ENCODE assay signal across 1 cellular context in the genomic region with DNA sequence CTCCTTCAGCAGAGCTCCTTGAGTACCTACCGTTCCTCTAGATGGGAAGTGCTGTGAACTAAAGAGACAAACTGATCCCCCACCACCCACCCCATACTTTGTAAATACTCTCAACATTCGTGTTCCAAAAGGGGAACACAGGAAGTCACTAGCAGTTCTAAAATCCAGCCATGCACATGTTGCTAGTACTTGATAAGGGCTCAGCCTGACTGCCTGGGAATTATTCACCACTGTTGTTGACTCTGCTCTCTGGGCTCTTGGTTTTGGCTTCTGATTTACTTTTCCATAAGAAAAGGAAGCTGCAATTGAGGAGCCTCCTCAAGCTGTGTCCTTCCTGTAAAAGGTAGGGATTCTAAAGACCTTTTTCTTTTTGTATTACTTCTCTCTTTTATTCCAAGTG.
TF ChIP-seq lines count a peak whose summit lies in the region.

No MANE protein-coding gene starts in this region.

TF ChIP-seq in K562, 482 proteins besides CTCF, POLR2A, EP300 and RAD21 (continued from another document and continues in another):
- TF ChIP-seq, protein P1, sequence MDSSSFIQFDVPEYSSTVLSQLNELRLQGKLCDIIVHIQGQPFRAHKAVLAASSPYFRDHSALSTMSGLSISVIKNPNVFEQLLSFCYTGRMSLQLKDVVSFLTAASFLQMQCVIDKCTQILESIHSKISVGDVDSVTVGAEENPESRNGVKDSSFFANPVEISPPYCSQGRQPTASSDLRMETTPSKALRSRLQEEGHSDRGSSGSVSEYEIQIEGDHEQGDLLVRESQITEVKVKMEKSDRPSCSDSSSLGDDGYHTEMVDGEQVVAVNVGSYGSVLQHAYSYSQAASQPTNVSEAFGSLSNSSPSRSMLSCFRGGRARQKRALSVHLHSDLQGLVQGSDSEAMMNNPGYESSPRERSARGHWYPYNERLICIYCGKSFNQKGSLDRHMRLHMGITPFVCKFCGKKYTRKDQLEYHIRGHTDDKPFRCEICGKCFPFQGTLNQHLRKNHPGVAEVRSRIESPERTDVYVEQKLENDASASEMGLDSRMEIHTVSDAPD (CRISPR knock-in tag; IDR thresholded peaks at IDR 0.05), result no peak
- no peak for TF ChIP-seq CCAR2 (IDR thresholded peaks at IDR 0.05; ENCODE audit: low read depth, low read length)
- no peak for TF ChIP-seq GATAD2B (IDR thresholded peaks at IDR 0.05; ENCODE audit: borderline replicate concordance)
- TF ChIP-seq NELFE (IDR thresholded peaks at IDR 0.05; ENCODE audit: insufficient read depth, insufficient read length), result no peak
- TF ChIP-seq, protein P2, sequence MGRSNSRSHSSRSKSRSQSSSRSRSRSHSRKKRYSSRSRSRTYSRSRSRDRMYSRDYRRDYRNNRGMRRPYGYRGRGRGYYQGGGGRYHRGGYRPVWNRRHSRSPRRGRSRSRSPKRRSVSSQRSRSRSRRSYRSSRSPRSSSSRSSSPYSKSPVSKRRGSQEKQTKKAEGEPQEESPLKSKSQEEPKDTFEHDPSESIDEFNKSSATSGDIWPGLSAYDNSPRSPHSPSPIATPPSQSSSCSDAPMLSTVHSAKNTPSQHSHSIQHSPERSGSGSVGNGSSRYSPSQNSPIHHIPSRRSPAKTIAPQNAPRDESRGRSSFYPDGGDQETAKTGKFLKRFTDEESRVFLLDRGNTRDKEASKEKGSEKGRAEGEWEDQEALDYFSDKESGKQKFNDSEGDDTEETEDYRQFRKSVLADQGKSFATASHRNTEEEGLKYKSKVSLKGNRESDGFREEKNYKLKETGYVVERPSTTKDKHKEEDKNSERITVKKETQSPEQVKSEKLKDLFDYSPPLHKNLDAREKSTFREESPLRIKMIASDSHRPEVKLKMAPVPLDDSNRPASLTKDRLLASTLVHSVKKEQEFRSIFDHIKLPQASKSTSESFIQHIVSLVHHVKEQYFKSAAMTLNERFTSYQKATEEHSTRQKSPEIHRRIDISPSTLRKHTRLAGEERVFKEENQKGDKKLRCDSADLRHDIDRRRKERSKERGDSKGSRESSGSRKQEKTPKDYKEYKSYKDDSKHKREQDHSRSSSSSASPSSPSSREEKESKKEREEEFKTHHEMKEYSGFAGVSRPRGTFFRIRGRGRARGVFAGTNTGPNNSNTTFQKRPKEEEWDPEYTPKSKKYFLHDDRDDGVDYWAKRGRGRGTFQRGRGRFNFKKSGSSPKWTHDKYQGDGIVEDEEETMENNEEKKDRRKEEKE (IDR thresholded peaks at IDR 0.05; ENCODE audit: borderline replicate concordance in 1 of 2, control insufficient read depth in 1 of 2, low read depth in 2 of 2, low read length in 1 of 2), result no peak
- TF ChIP-seq POLR2AphosphoS2 (IDR thresholded peaks at IDR 0.05; ENCODE audit: low read length), result no peak
- TF ChIP-seq BHLHE40 (IDR thresholded peaks at IDR 0.05; ENCODE audit: low read length), result peak; percentile 49; the same call in 1 of the 2 replicates
- TF ChIP-seq OTX1 (CRISPR knock-in tag; IDR thresholded peaks at IDR 0.05), result no peak
- no peak for TF ChIP-seq ZNF785 (CRISPR knock-in tag; IDR thresholded peaks at IDR 0.05)
- TF ChIP-seq, protein P3, sequence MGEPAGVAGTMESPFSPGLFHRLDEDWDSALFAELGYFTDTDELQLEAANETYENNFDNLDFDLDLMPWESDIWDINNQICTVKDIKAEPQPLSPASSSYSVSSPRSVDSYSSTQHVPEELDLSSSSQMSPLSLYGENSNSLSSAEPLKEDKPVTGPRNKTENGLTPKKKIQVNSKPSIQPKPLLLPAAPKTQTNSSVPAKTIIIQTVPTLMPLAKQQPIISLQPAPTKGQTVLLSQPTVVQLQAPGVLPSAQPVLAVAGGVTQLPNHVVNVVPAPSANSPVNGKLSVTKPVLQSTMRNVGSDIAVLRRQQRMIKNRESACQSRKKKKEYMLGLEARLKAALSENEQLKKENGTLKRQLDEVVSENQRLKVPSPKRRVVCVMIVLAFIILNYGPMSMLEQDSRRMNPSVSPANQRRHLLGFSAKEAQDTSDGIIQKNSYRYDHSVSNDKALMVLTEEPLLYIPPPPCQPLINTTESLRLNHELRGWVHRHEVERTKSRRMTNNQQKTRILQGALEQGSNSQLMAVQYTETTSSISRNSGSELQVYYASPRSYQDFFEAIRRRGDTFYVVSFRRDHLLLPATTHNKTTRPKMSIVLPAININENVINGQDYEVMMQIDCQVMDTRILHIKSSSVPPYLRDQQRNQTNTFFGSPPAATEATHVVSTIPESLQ (CRISPR knock-in tag; IDR thresholded peaks at IDR 0.05), result no peak
- TF ChIP-seq YBX1 (IDR thresholded peaks at IDR 0.05), result no peak
- TF ChIP-seq, protein P4, sequence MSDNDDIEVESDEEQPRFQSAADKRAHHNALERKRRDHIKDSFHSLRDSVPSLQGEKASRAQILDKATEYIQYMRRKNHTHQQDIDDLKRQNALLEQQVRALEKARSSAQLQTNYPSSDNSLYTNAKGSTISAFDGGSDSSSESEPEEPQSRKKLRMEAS (CRISPR knock-in tag; IDR thresholded peaks at IDR 0.05), result peak; percentile 15; the same call in 1 of the 2 replicates
- 0 out of 2 replicates have a peak, but pooled peaks have one; percentile 29 for TF ChIP-seq NCOR1 (IDR thresholded peaks at IDR 0.05)
- TF ChIP-seq SRF (CRISPR knock-in tag; IDR thresholded peaks at IDR 0.05), result no peak
- TF ChIP-seq ZNF12 (CRISPR knock-in tag; IDR thresholded peaks at IDR 0.05), result no peak
- TF ChIP-seq, protein P5, sequence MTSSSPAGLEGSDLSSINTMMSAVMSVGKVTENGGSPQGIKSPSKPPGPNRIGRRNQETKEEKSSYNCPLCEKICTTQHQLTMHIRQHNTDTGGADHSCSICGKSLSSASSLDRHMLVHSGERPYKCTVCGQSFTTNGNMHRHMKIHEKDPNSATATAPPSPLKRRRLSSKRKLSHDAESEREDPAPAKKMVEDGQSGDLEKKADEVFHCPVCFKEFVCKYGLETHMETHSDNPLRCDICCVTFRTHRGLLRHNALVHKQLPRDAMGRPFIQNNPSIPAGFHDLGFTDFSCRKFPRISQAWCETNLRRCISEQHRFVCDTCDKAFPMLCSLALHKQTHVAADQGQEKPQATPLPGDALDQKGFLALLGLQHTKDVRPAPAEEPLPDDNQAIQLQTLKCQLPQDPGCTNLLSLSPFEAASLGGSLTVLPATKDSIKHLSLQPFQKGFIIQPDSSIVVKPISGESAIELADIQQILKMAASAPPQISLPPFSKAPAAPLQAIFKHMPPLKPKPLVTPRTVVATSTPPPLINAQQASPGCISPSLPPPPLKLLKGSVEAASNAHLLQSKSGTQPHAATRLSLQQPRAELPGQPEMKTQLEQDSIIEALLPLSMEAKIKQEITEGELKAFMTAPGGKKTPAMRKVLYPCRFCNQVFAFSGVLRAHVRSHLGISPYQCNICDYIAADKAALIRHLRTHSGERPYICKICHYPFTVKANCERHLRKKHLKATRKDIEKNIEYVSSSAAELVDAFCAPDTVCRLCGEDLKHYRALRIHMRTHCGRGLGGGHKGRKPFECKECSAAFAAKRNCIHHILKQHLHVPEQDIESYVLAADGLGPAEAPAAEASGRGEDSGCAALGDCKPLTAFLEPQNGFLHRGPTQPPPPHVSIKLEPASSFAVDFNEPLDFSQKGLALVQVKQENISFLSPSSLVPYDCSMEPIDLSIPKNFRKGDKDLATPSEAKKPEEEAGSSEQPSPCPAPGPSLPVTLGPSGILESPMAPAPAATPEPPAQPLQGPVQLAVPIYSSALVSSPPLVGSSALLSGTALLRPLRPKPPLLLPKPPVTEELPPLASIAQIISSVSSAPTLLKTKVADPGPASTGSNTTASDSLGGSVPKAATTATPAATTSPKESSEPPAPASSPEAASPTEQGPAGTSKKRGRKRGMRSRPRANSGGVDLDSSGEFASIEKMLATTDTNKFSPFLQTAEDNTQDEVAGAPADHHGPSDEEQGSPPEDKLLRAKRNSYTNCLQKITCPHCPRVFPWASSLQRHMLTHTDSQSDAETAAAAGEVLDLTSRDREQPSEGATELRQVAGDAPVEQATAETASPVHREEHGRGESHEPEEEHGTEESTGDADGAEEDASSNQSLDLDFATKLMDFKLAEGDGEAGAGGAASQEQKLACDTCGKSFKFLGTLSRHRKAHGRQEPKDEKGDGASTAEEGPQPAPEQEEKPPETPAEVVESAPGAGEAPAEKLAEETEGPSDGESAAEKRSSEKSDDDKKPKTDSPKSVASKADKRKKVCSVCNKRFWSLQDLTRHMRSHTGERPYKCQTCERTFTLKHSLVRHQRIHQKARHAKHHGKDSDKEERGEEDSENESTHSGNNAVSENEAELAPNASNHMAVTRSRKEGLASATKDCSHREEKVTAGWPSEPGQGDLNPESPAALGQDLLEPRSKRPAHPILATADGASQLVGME (CRISPR knock-in tag; IDR thresholded peaks at IDR 0.05), result no peak
- no peak for TF ChIP-seq ZNF696 (CRISPR knock-in tag; conservative IDR thresholded peaks at IDR 0.05)
- no peak for TF ChIP-seq PRPF4 (IDR thresholded peaks at IDR 0.05; ENCODE audit: insufficient read depth, low read depth, low read length, poor library complexity, severe bottlenecking)
- no peak for TF ChIP-seq SIN3A (IDR thresholded peaks at IDR 0.05; ENCODE audit: borderline replicate concordance in 2 of 2, control insufficient read depth in 1 of 2, low read depth in 2 of 2, low read length in 2 of 2)
- TF ChIP-seq MYC (IDR thresholded peaks at IDR 0.05; ENCODE audit: low read depth, low read length), result peak; percentile 71
- no peak for TF ChIP-seq MYC (CRISPR knock-in tag; IDR thresholded peaks at IDR 0.05; ENCODE audit: borderline replicate concordance, low read depth)
- TF ChIP-seq MCM7 (IDR thresholded peaks at IDR 0.05), result no peak
- no peak for TF ChIP-seq ZNF384 (IDR thresholded peaks at IDR 0.05; ENCODE audit: low read depth, low read length)
- no peak for TF ChIP-seq LARP7 (IDR thresholded peaks at IDR 0.05)
- no peak for TF ChIP-seq NUFIP1 (IDR thresholded peaks at IDR 0.05; ENCODE audit: partially characterized antibody)
- TF ChIP-seq L3MBTL2 (IDR thresholded peaks at IDR 0.05), result peak; percentile 47; the same call in 1 of the 2 replicates
- TF ChIP-seq ILK (tag; IDR thresholded peaks at IDR 0.05; ENCODE audit: borderline replicate concordance, low read depth), result no peak
- TF ChIP-seq, protein P6, sequence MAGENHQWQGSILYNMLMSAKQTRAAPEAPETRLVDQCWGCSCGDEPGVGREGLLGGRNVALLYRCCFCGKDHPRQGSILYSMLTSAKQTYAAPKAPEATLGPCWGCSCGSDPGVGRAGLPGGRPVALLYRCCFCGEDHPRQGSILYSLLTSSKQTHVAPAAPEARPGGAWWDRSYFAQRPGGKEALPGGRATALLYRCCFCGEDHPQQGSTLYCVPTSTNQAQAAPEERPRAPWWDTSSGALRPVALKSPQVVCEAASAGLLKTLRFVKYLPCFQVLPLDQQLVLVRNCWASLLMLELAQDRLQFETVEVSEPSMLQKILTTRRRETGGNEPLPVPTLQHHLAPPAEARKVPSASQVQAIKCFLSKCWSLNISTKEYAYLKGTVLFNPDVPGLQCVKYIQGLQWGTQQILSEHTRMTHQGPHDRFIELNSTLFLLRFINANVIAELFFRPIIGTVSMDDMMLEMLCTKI (IDR thresholded peaks at IDR 0.05; ENCODE audit: partially characterized antibody), result no peak
- TF ChIP-seq ELF2 (CRISPR knock-in tag; IDR thresholded peaks at IDR 0.05), result no peak
- TF ChIP-seq SMAD2 (IDR thresholded peaks at IDR 0.05; ENCODE audit: low read depth, low read length), result no peak
- TF ChIP-seq, protein P7, sequence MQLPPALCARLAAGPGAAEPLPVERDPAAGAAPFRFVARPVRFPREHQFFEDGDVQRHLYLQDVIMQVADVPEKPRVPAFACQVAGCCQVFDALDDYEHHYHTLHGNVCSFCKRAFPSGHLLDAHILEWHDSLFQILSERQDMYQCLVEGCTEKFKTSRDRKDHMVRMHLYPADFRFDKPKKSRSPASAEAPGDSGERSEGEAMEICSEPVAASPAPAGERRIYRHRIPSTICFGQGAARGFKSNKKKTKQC (CRISPR knock-in tag; IDR thresholded peaks at IDR 0.05), result no peak
- TF ChIP-seq, protein P8, sequence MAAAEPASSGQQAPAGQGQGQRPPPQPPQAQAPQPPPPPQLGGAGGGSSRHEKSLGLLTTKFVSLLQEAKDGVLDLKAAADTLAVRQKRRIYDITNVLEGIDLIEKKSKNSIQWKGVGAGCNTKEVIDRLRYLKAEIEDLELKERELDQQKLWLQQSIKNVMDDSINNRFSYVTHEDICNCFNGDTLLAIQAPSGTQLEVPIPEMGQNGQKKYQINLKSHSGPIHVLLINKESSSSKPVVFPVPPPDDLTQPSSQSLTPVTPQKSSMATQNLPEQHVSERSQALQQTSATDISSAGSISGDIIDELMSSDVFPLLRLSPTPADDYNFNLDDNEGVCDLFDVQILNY (CRISPR knock-in tag; IDR thresholded peaks at IDR 0.05), result no peak
- no peak for TF ChIP-seq EHMT2 (IDR thresholded peaks at IDR 0.05)
- TF ChIP-seq, protein P9, sequence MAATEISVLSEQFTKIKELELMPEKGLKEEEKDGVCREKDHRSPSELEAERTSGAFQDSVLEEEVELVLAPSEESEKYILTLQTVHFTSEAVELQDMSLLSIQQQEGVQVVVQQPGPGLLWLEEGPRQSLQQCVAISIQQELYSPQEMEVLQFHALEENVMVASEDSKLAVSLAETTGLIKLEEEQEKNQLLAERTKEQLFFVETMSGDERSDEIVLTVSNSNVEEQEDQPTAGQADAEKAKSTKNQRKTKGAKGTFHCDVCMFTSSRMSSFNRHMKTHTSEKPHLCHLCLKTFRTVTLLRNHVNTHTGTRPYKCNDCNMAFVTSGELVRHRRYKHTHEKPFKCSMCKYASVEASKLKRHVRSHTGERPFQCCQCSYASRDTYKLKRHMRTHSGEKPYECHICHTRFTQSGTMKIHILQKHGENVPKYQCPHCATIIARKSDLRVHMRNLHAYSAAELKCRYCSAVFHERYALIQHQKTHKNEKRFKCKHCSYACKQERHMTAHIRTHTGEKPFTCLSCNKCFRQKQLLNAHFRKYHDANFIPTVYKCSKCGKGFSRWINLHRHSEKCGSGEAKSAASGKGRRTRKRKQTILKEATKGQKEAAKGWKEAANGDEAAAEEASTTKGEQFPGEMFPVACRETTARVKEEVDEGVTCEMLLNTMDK (IDR thresholded peaks at IDR 0.05; ENCODE audit: borderline replicate concordance, insufficient read depth, low read depth, low read length, poor library complexity, severe bottlenecking), result no peak
- TF ChIP-seq, protein P10, sequence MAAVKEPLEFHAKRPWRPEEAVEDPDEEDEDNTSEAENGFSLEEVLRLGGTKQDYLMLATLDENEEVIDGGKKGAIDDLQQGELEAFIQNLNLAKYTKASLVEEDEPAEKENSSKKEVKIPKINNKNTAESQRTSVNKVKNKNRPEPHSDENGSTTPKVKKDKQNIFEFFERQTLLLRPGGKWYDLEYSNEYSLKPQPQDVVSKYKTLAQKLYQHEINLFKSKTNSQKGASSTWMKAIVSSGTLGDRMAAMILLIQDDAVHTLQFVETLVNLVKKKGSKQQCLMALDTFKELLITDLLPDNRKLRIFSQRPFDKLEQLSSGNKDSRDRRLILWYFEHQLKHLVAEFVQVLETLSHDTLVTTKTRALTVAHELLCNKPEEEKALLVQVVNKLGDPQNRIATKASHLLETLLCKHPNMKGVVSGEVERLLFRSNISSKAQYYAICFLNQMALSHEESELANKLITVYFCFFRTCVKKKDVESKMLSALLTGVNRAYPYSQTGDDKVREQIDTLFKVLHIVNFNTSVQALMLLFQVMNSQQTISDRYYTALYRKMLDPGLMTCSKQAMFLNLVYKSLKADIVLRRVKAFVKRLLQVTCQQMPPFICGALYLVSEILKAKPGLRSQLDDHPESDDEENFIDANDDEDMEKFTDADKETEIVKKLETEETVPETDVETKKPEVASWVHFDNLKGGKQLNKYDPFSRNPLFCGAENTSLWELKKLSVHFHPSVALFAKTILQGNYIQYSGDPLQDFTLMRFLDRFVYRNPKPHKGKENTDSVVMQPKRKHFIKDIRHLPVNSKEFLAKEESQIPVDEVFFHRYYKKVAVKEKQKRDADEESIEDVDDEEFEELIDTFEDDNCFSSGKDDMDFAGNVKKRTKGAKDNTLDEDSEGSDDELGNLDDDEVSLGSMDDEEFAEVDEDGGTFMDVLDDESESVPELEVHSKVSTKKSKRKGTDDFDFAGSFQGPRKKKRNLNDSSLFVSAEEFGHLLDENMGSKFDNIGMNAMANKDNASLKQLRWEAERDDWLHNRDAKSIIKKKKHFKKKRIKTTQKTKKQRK (IDR thresholded peaks at IDR 0.05; ENCODE audit: borderline replicate concordance, low read depth, low read length), result no peak
- TF ChIP-seq KLF16 (IDR thresholded peaks at IDR 0.05), result no peak
- TF ChIP-seq ZNF644 (tag; IDR thresholded peaks at IDR 0.05; ENCODE audit: low read depth), result no peak
- TF ChIP-seq ZC3H8 (IDR thresholded peaks at IDR 0.05), result no peak
